23 cellular contexts compared by ENCODE assay signal in genomic region chr22:46340676-46341075, GRCh38. TPM values are rescaled to one million over a fixed set of nuclear protein-coding genes. Genes with fewer than 3 reads are reported as not detected.
"Had no signal": no experiment of that assay in that cellular context is flagged by ENCODE, and none has a peak within 500 bp of the region (broad histone marks: within the 10 kb centered on the region; RNA-seq: fewer than 3 reads in every experiment).

No MANE protein-coding gene starts in this region.

- DNase-seq: islet precursor cell; kidney glomerular epithelial cell; left cardiac atrium; midbrain; mucosa of descending colon; naive thymus-derived CD4-positive, alpha-beta T cell; ovary; stimulated activated CD4-positive, alpha-beta T cell treated with anti-CD3 and anti-CD28 coated beads, Interleukin-4, amount 100 ng/mL, for 24 hours; stimulated activated naive CD4-positive, alpha-beta T cell treated with Interleukin-2 at 50 U/mL for 16 hours; stimulated activated naive CD8-positive, alpha-beta T cell treated with anti-CD3 and anti-CD28 coated beads, Interleukin-15, amount 100 ng/mL, for 72 hours; substantia nigra; transverse colon; upper lobe of left lung had no signal

- H3K27me3 ChIP-seq: heart left ventricle, ovary, transverse colon, upper lobe of left lung, vagina had no signal

- H3K9me3 Mint-ChIP-seq: memory B cell; naive thymus-derived CD4-positive, alpha-beta T cell; natural killer cell treated with Interleukin-12 subunit alpha and Interleukin-12 subunit beta and Interleukin-15 and Interleukin-18, amount 100 ng/mL, for 72 hours; stimulated activated effector memory CD8-positive, alpha-beta T cell treated with anti-CD3 and anti-CD28 coated beads, Interleukin-12 subunit alpha, Interleukin-12 subunit beta, amount 100 ng/mL, for 72 hours; stimulated activated naive CD8-positive, alpha-beta T cell treated with anti-CD3 and anti-CD28 coated beads, Interleukin-15, amount 100 ng/mL, for 72 hours had no signal

- H3K4me3 ChIP-seq: heart left ventricle, mucosa of descending colon, ovary, skin epidermis, transverse colon, upper lobe of left lung, vagina had no signal

- H3K27me3 Mint-ChIP-seq: memory B cell; naive thymus-derived CD4-positive, alpha-beta T cell; natural killer cell treated with Interleukin-12 subunit alpha and Interleukin-12 subunit beta and Interleukin-15 and Interleukin-18, amount 100 ng/mL, for 72 hours; progenitor cell of endocrine pancreas; stimulated activated naive CD8-positive, alpha-beta T cell treated with anti-CD3 and anti-CD28 coated beads, Interleukin-15, amount 100 ng/mL, for 72 hours had no signal

- H3K4me3 Mint-ChIP-seq: memory B cell; naive thymus-derived CD4-positive, alpha-beta T cell; natural killer cell treated with Interleukin-12 subunit alpha and Interleukin-12 subunit beta and Interleukin-15 and Interleukin-18, amount 100 ng/mL, for 72 hours; stimulated activated effector memory CD8-positive, alpha-beta T cell treated with anti-CD3 and anti-CD28 coated beads, Interleukin-12 subunit alpha, Interleukin-12 subunit beta, amount 100 ng/mL, for 72 hours; stimulated activated naive CD8-positive, alpha-beta T cell treated with anti-CD3 and anti-CD28 coated beads, Interleukin-15, amount 100 ng/mL, for 72 hours had no signal

- H3K27ac ChIP-seq: ovary, skin epidermis, transverse colon, upper lobe of left lung, vagina had no signal

- ATAC-seq: heart left ventricle; left cardiac atrium; left lobe of liver; mucosa of descending colon; naive thymus-derived CD4-positive, alpha-beta T cell; natural killer cell treated with Interleukin-12 subunit alpha and Interleukin-12 subunit beta and Interleukin-15 and Interleukin-18, amount 100 ng/mL, for 72 hours; right cardiac atrium; sciatic nerve; stimulated activated effector memory CD8-positive, alpha-beta T cell treated with anti-CD3 and anti-CD28 coated beads, Interleukin-12 subunit alpha, Interleukin-12 subunit beta, amount 100 ng/mL, for 72 hours; stimulated activated naive CD8-positive, alpha-beta T cell treated with anti-CD3 and anti-CD28 coated beads, Interleukin-15, amount 100 ng/mL, for 72 hours had no signal

- H3K9me3 ChIP-seq: heart left ventricle, mucosa of descending colon, ovary, transverse colon, upper lobe of left lung, vagina had no signal

- H3K27ac Mint-ChIP-seq: memory B cell; natural killer cell treated with Interleukin-12 subunit alpha and Interleukin-12 subunit beta and Interleukin-15 and Interleukin-18, amount 100 ng/mL, for 72 hours; progenitor cell of endocrine pancreas; stimulated activated effector memory CD8-positive, alpha-beta T cell treated with anti-CD3 and anti-CD28 coated beads, Interleukin-12 subunit alpha, Interleukin-12 subunit beta, amount 100 ng/mL, for 72 hours had no signal

- H3K36me3 ChIP-seq: ovary had no signal

RNA-seq across cellular contexts. Expression of gene GTSE1, which starts 44.0 kb away (rescaled TPM):
- polyA plus RNA-seq: naive thymus-derived CD4-positive, alpha-beta T cell had no signal
